9 cellular contexts compared by ENCODE assay signal in genomic region chr2:85750509-85751299, GRCh38. TPM values are rescaled to one million over a fixed set of nuclear protein-coding genes. Genes with fewer than 3 reads are reported as not detected.
DNase-seq lines count a peak whose midpoint lies in the region; ATAC-seq and TF ChIP-seq lines count a peak whose summit lies in the region.
"Had no signal": no experiment of that assay in that cellular context is flagged by ENCODE, and none has a peak within 500 bp of the region (broad histone marks: within the 10 kb centered on the region; RNA-seq: fewer than 3 reads in every experiment).

No MANE protein-coding gene starts in this region.

- H3K27me3 ChIP-seq in CD8-positive, alpha-beta memory T cell (ENCODE audit: insufficient read depth, low read length, poor library complexity, severe bottlenecking), result peaks cover 34% of the 10 kb centered on the region
- H3K27me3 ChIP-seq in SK-N-SH (ENCODE audit: insufficient read depth) (no peaks in the 10 kb centered on the region), adipocyte (replicated peaks; ENCODE audit: control insufficient read depth, insufficient read depth, low read length) (no peaks in the 10 kb centered on the region), heart left ventricle (peaks cover 0 to 37% (median 0%) of the 10 kb centered on the region in 9 donors), psoas muscle (ENCODE audit: insufficient read depth in 3 of 3, low read length in 2 of 3) (no peaks in the 10 kb centered on the region)

- peaks cover 5% of the 10 kb centered on the region; the same call in 1 of the 2 replicates for H4K20me1 ChIP-seq in SK-N-SH (ENCODE audit: insufficient read depth)

- no peak overlapping the region for H2AFZ ChIP-seq in SK-N-SH (ENCODE audit: low read depth)

- peak overlapping the region in 1 of 8 donors; percentile 37 for H3K27ac Mint-ChIP-seq in CD8-positive, alpha-beta memory T cell
- H3K27ac Mint-ChIP-seq: stimulated activated naive CD8-positive, alpha-beta T cell treated with anti-CD3 and anti-CD28 coated beads, Interleukin-15, Interleukin-2, amounts not matched to agents 100 ng/mL and 50 ng/mL, for 24 hours had no signal

- H3K9me2 ChIP-seq in SK-N-SH, result no peaks in the 10 kb centered on the region

- peak; percentile 22 to 56 (median 36) for DNase-seq in CD8-positive, alpha-beta memory T cell
- peak; percentile 49 for DNase-seq in HT1080 (ENCODE audit: low read depth)
- DNase-seq in SK-N-SH, result peak; percentile 82
- DNase-seq in adipocyte (ENCODE audit: low read depth), result peak; percentile 82
- peak; percentile 75 to 84 (median 81) for DNase-seq in heart left ventricle
- DNase-seq in psoas muscle, result peak; percentile 75 to 84

- peaks cover 9% of the 10 kb centered on the region for H3K4me1 ChIP-seq in CD8-positive, alpha-beta memory T cell (ENCODE audit: insufficient read depth, low read length)
- H3K4me1 ChIP-seq in SK-N-SH (ENCODE audit: control insufficient read depth in 1 of 2, insufficient read depth in 2 of 2, low read depth in 1 of 2, low read length in 1 of 2) (peaks cover 23 to 32% of the 10 kb centered on the region in 2 experiments; a peak in 3 of 4 replicates), adipocyte (ENCODE audit: control insufficient read depth, insufficient read depth, low read length) (peaks cover 55% of the 10 kb centered on the region), heart left ventricle (peaks cover 15 to 79% (median 63%) of the 10 kb centered on the region in 12 donors), psoas muscle (peaks cover 45% of the 10 kb centered on the region)

- peaks cover 40 to 70% of the 10 kb centered on the region in 2 donors for H3K27me3 Mint-ChIP-seq in CD8-positive, alpha-beta memory T cell

- ATAC-seq in heart left ventricle (peak; percentile 57 to 71 (median 62)), psoas muscle (peak; percentile 57 to 68 (median 62)), HG02870 (IDR thresholded peaks at IDR 0.05; ENCODE audit: unreplicated experiment) (no peak), GM21390 (IDR thresholded peaks at IDR 0.05; ENCODE audit: unreplicated experiment) (no peak)

- 53% methylated on average over 8 of the region's 10 CpGs for WGBS in SK-N-SH (ENCODE audit: low lambda C conversion rate)
- 36 to 42% (median 38%) methylated on average over 10 of the region's 10 CpGs for WGBS in heart left ventricle, 4 donors
- 25 to 35% (median 29%) methylated on average over 10 of the region's 10 CpGs for WGBS in psoas muscle, 3 donors

- H3K27ac ChIP-seq in CD8-positive, alpha-beta memory T cell (ENCODE audit: low read depth, low read length), result no peak overlapping the region
- H3K27ac ChIP-seq in SK-N-SH (ENCODE audit: low read depth in 2 of 2, low read length in 1 of 2) (no peak overlapping the region), heart left ventricle (peak overlapping the region in 10 of 12 donors; percentile 3 to 96 (median 30)), psoas muscle (peak overlapping the region; percentile 30)

- no peaks in the 10 kb centered on the region for H3K9me3 ChIP-seq in CD8-positive, alpha-beta memory T cell (ENCODE audit: low read length)
- H3K9me3 ChIP-seq in SK-N-SH, result no peaks in the 10 kb centered on the region
- no peaks in the 10 kb centered on the region for H3K9me3 ChIP-seq in adipocyte (ENCODE audit: control insufficient read depth, low read length)
- H3K9me3 ChIP-seq in heart left ventricle, result no peaks in the 10 kb centered on the region
- H3K9me3 ChIP-seq in psoas muscle, result no peaks in the 10 kb centered on the region

- H3K79me2 ChIP-seq in SK-N-SH (ENCODE audit: insufficient read depth), result peaks cover 13% of the 10 kb centered on the region

- peaks cover 12 to 25% (median 12%) of the 10 kb centered on the region in 3 donors for H3K4me1 Mint-ChIP-seq in CD8-positive, alpha-beta memory T cell

- H3K4me2 ChIP-seq in SK-N-SH, result peak overlapping the region; percentile 53; the same call in 1 of the 2 replicates

- peaks cover 17% of the 10 kb centered on the region for H3F3A ChIP-seq in SK-N-SH (replicated peaks; ENCODE audit: insufficient read depth)

- TF ChIP-seq CTCF in SK-N-SH (IDR thresholded peaks at IDR 0.05) (peak; percentile 88), heart left ventricle (IDR thresholded peaks at IDR 0.05) (peak; percentile 76 to 87 (median 82)), psoas muscle (IDR thresholded peaks at IDR 0.05) (peak; percentile 83)

- H3K9me3 Mint-ChIP-seq in CD8-positive, alpha-beta memory T cell, result peaks cover 0 to 2% (median 0%) of the 10 kb centered on the region in 5 donors
- H3K9me3 Mint-ChIP-seq: stimulated activated naive CD8-positive, alpha-beta T cell treated with anti-CD3 and anti-CD28 coated beads, Interleukin-15, Interleukin-2, amounts not matched to agents 100 ng/mL and 50 ng/mL, for 24 hours had no signal

- no peaks in the 10 kb centered on the region for H3K36me3 Mint-ChIP-seq in CD8-positive, alpha-beta memory T cell

- intact Hi-C loops in heart left ventricle (cut with DNase I) (loop anchor here in 8 of 10 donors (1.0 to 5.0 kb wide), 9 partner anchors 20 to 64 kb away; no protein-coding TSS in a partner anchor), psoas muscle (cut with DNase I) (loop anchor here (2.0 to 5.0 kb wide), 3 partner anchors 47 to 62 kb away; no protein-coding TSS in a partner anchor)

- no peak for TF ChIP-seq POLR2A in heart left ventricle (IDR thresholded peaks at IDR 0.05)

- TF ChIP-seq RAD21 in SK-N-SH (IDR thresholded peaks at IDR 0.05; ENCODE audit: low read length), result peak; percentile 89

- no peaks in the 10 kb centered on the region for H3K36me3 ChIP-seq in CD8-positive, alpha-beta memory T cell (ENCODE audit: insufficient read depth, low read length)
- no peaks in the 10 kb centered on the region for H3K36me3 ChIP-seq in SK-N-SH (replicated peaks in 1 of 2; ENCODE audit: control insufficient read depth in 1 of 2, insufficient read depth in 2 of 2, low read length in 1 of 2)
- no peaks in the 10 kb centered on the region for H3K36me3 ChIP-seq in adipocyte (ENCODE audit: control insufficient read depth, insufficient read depth, low read length, severe bottlenecking)
- peaks cover 0 to 3% (median 0%) of the 10 kb centered on the region in 9 donors for H3K36me3 ChIP-seq in heart left ventricle
- no peaks in the 10 kb centered on the region for H3K36me3 ChIP-seq in psoas muscle (ENCODE audit: insufficient read depth in 1 of 2, low read depth in 1 of 2)

- H3K9ac ChIP-seq in SK-N-SH, result no peak overlapping the region
- peak overlapping the region; percentile 96 for H3K9ac ChIP-seq in adipocyte (ENCODE audit: low read length)

- TF ChIP-seq EP300 in SK-N-SH (IDR thresholded peaks at IDR 0.05; ENCODE audit: borderline replicate concordance in 1 of 2, low read depth in 1 of 2, low read length in 1 of 2), result no peak

- POLR2A ChIA-PET in CD8-positive, alpha-beta memory T cell (lab: Charles Lee), result no interaction called here
- POLR2A ChIA-PET in SK-N-SH (lab: Yijun Ruan, JAX), result interaction anchor here (1.2 kb wide), 1 partner anchor 9 kb away, joined by 3 read pairs; no protein-coding TSS in a partner anchor

- CTCF ChIA-PET in CD8-positive, alpha-beta memory T cell (lab: Charles Lee), result interaction anchor here (1.0 to 3.8 kb wide), 7 partner anchors 10 to 330 kb away, joined by 3 to 19 read pairs (median 8); no protein-coding TSS in a partner anchor
- CTCF ChIA-PET in SK-N-SH (lab: Yijun Ruan, JAX), result interaction anchor here (0.7 to 34.7 kb wide), 24 partner anchors 8 to 338 kb away, joined by 3 to 626 read pairs (median 8); no protein-coding TSS in a partner anchor

- peak overlapping the region in 1 of 7 donors; percentile 51 for H3K4me3 Mint-ChIP-seq in CD8-positive, alpha-beta memory T cell
- H3K4me3 Mint-ChIP-seq: stimulated activated naive CD8-positive, alpha-beta T cell treated with anti-CD3 and anti-CD28 coated beads, Interleukin-15, Interleukin-2, amounts not matched to agents 100 ng/mL and 50 ng/mL, for 24 hours had no signal

- no peak overlapping the region for H3K4me3 ChIP-seq in CD8-positive, alpha-beta memory T cell (ENCODE audit: low read length)
- no peak overlapping the region for H3K4me3 ChIP-seq in SK-N-SH (ENCODE audit: low read depth in 2 of 2, low read length in 1 of 2)
- no peak overlapping the region for H3K4me3 ChIP-seq in adipocyte (ENCODE audit: low read length)
- no peak overlapping the region for H3K4me3 ChIP-seq in heart left ventricle
- H3K4me3 ChIP-seq in psoas muscle, result no peak overlapping the region

TF ChIP-seq in SK-N-SH, 30 proteins besides CTCF, POLR2A, EP300 and RAD21:
- no peak for TF ChIP-seq USF2 (IDR thresholded peaks at IDR 0.05; ENCODE audit: borderline replicate concordance, low read depth, low read length)
- peak; percentile 96 for TF ChIP-seq SMC3 (IDR thresholded peaks at IDR 0.05; ENCODE audit: low read depth, low read length)

RNA-seq across cellular contexts. Expression of gene ATOH8, which starts 3.1 kb away (rescaled TPM):
- not detected for total RNA-seq in CD8-positive, alpha-beta memory T cell
- polyA plus RNA-seq in CD8-positive, alpha-beta memory T cell, result not detected
- total RNA-seq in HT1080 (2014; rRNA removed; shearing (Covaris generic)), result 2.1 and 3.8 TPM in 2 replicates
- 4.1 and 4.5 TPM in 2 replicates for polyA plus RNA-seq in HT1080 (2015; cell fraction: cytosol; rRNA removed)
- 2.9 and 3.6 TPM in 2 replicates for polyA plus RNA-seq in HT1080 (2015; cell fraction: nucleus; rRNA removed)
- polyA plus RNA-seq in SK-N-SH (2012; rRNA removed), result 5.6 and 6.4 TPM in 2 replicates
- 2.9 and 4.3 TPM in 2 replicates for polyA plus RNA-seq in SK-N-SH (2012; cell fraction: cytosol; rRNA removed)
- 7.0 and 7.3 TPM in 2 replicates for polyA plus RNA-seq in SK-N-SH (2012; cell fraction: nucleus; rRNA removed)
- 100 to 1,000 TPM in 1 of 9 donors, 10 to 100 TPM in 8; 11.8 to 103 (median 18.5) TPM for total RNA-seq in heart left ventricle
- 10 to 100 TPM; 22.9 to 37.9 TPM for polyA plus RNA-seq in heart left ventricle
- 10 to 100 TPM; 22.0 to 82.1 (median 57.3) TPM for total RNA-seq in psoas muscle
- 10 to 100 TPM; 48.7 to 77.2 (median 59.4) TPM for polyA plus RNA-seq in psoas muscle

RNA-seq across cellular contexts. Expression of gene GNLY, which starts 56.5 kb away (rescaled TPM):
- 1 to 10 TPM; 7.7 to 9.0 TPM for total RNA-seq in CD8-positive, alpha-beta memory T cell
- 953 TPM for polyA plus RNA-seq in CD8-positive, alpha-beta memory T cell
- total RNA-seq in HT1080 (2014; rRNA removed; shearing (Covaris generic)), result not detected in 2 replicates
- not detected in 2 replicates for polyA plus RNA-seq in HT1080 (2015; cell fraction: cytosol; rRNA removed)
- polyA plus RNA-seq in HT1080 (2015; cell fraction: nucleus; rRNA removed), result not detected in 2 replicates
- polyA plus RNA-seq in SK-N-SH (2012; rRNA removed), result not detected in 2 replicates
- polyA plus RNA-seq in SK-N-SH (2012; cell fraction: cytosol; rRNA removed), result not detected in 2 replicates
- 0.12 TPM in 1 of 2 replicates, not detected in the other for polyA plus RNA-seq in SK-N-SH (2012; cell fraction: nucleus; rRNA removed)
- 10 to 100 TPM in 1 of 9 donors, 1 to 10 TPM in 4, under 1 TPM in 2, not detected in 2; 0.29 to 47.1 (median 2.1) TPM for total RNA-seq in heart left ventricle
- 1 to 10 TPM; 1.3 to 2.3 TPM for polyA plus RNA-seq in heart left ventricle
- total RNA-seq in psoas muscle, result 10 to 100 TPM in 1 of 4 donors, 1 to 10 TPM in 2, under 1 TPM in 1; 0.58 to 20.0 (median 5.8) TPM
- 10 to 100 TPM in 2 of 3 donors, 1 to 10 TPM in 1; 4.9 to 31.6 (median 23.4) TPM for polyA plus RNA-seq in psoas muscle

Comparison
In these comparisons a context has a peak if more than half of its experiments do, and no peak if none do; other contexts are left out.
1. H3K27ac ChIP-seq: peak in heart left ventricle (10 of 12) and psoas muscle (single experiment); none in CD8-positive, alpha-beta memory T cell (single experiment) and SK-N-SH (0 of 2).
2. ATAC-seq: peak in heart left ventricle (4 of 4) and psoas muscle (4 of 4); none in HG02870 (single experiment) and GM21390 (single experiment).
3. Peak in every context shown above with its lines, with median percentiles within 50 percentile points of each other: DNase-seq and CTCF ChIP-seq.